ENCODE assay signal across 9 cellular contexts in genomic region chr11:131579932-131580387, GRCh38.
A peak's percentile ranks its signal among the peaks of the same experiment; 100 is the strongest.
DNase-seq lines count a peak whose midpoint lies in the region; ATAC-seq and TF ChIP-seq lines count a peak whose summit lies in the region.
"Had no signal": no experiment of that assay in that cellular context is flagged by ENCODE, and none has a peak within 500 bp of the region (broad histone marks: within the 10 kb centered on the region; RNA-seq: fewer than 3 reads in every experiment).

No MANE protein-coding gene starts in this region.

- H3K4me1 ChIP-seq in Caco-2 (no peaks in the 10 kb centered on the region), Karpas-422 (ENCODE audit: low read length) (no peaks in the 10 kb centered on the region)
- H3K4me1 ChIP-seq: upper lobe of left lung had no signal

- DNase-seq in Caco-2 (peak; percentile 51 to 57), Karpas-422 (peak; percentile 68), astrocyte of the hippocampus (ENCODE audit: low read depth, low spot score) (peak; percentile 73), neural crest cell (ENCODE audit: low read depth, low spot score) (peak; percentile 47), cerebellum (ENCODE audit: low spot score) (no peak)
- DNase-seq: upper lobe of left lung had no signal

- H3K36me3 ChIP-seq in Caco-2 (ENCODE audit: control insufficient read depth, insufficient read depth, low read length) (no peaks in the 10 kb centered on the region), Karpas-422 (ENCODE audit: insufficient read depth, low read length) (no peaks in the 10 kb centered on the region)
- H3K36me3 ChIP-seq: upper lobe of left lung had no signal

- no TSS peak for BruUV-seq in Caco-2 (replicated peaks; lab: Mats Ljungman, UMichigan)

- no peak overlapping the region for H3K9ac ChIP-seq in Karpas-422 (ENCODE audit: low read length)

- H3K9me2 ChIP-seq in Karpas-422 (replicated peaks; ENCODE audit: insufficient read depth, low read length) = no peaks in the 10 kb centered on the region

- ATAC-seq in GM18907 (IDR thresholded peaks at IDR 0.05; ENCODE audit: unreplicated experiment) (peak; percentile 83), HG03457 (IDR thresholded peaks at IDR 0.05; ENCODE audit: unreplicated experiment) (no peak), GM21528 (IDR thresholded peaks at IDR 0.05; ENCODE audit: low FRiP score, unreplicated experiment) (no peak)

- H3K4me1 Mint-ChIP-seq in Caco-2 (ENCODE audit: low read depth, unreplicated experiment) (no peaks in the 10 kb centered on the region), neural crest cell (peaks cover 27% of the 10 kb centered on the region)

- H3K4me3 ChIP-seq in Caco-2 (ENCODE audit: low read depth, low read length) (no peak overlapping the region), Karpas-422 (ENCODE audit: low read length) (no peak overlapping the region)
- H3K4me3 ChIP-seq: upper lobe of left lung had no signal

- intact Hi-C loops in Caco-2 (cut with micrococcal nuclease; ENCODE audit: unreplicated experiment) = loop anchor here (1.0 kb wide), 1 partner anchor 94 kb away; no protein-coding TSS in a partner anchor

- no peak overlapping the region for H3K27ac ChIP-seq in Karpas-422 (ENCODE audit: low read length)
- H3K27ac ChIP-seq: upper lobe of left lung had no signal

- CTCF ChIA-PET in Caco-2 (lab: Charles Lee) = interaction anchor here (0.6 to 1.8 kb wide), 4 partner anchors 12 to 94 kb away, joined by 3 to 15 read pairs (median 3); no protein-coding TSS in a partner anchor

- H3K27ac Mint-ChIP-seq in Caco-2 (ENCODE audit: unreplicated experiment) (no peak overlapping the region), neural crest cell (ENCODE audit: unreplicated experiment) (no peak overlapping the region)

- H3K9me3 ChIP-seq in Caco-2 (no peaks in the 10 kb centered on the region), Karpas-422 (ENCODE audit: low read length) (no peaks in the 10 kb centered on the region)
- H3K9me3 ChIP-seq: upper lobe of left lung had no signal

- H3K79me2 ChIP-seq in Karpas-422 (ENCODE audit: low read length) = no peaks in the 10 kb centered on the region

- no peak overlapping the region for H2AFZ ChIP-seq in Karpas-422 (ENCODE audit: low read length)

- peaks cover 2% of the 10 kb centered on the region; the same call in 1 of the 2 replicates for H3K27me3 ChIP-seq in Caco-2 (replicated peaks; ENCODE audit: control insufficient read depth, insufficient read depth, low read length)
- H3K27me3 ChIP-seq in Karpas-422 (ENCODE audit: low read length) = no peaks in the 10 kb centered on the region
- H3K27me3 ChIP-seq: upper lobe of left lung had no signal

- POLR2A ChIA-PET in Caco-2 (lab: Charles Lee) = no interaction called here

- H3K9me3 Mint-ChIP-seq in Caco-2 (ENCODE audit: unreplicated experiment) (no peaks in the 10 kb centered on the region), neural crest cell (no peaks in the 10 kb centered on the region)

- TF ChIP-seq CTCF in Caco-2 (IDR thresholded peaks at IDR 0.05; ENCODE audit: insufficient read depth in 1 of 2, low read depth in 1 of 2, low read length in 1 of 2, severe bottlenecking in 1 of 2, unreplicated experiment in 1 of 2) (peak; percentile 76 to 79), neural crest cell (conservative IDR thresholded peaks at IDR 0.05) (peak; percentile 61)

- no peaks in the 10 kb centered on the region for H3K36me3 Mint-ChIP-seq in Caco-2 (ENCODE audit: insufficient read depth, unreplicated experiment)
- H3K36me3 Mint-ChIP-seq in neural crest cell (ENCODE audit: low read depth) = no peaks in the 10 kb centered on the region

- no peak overlapping the region for H3K4me3 Mint-ChIP-seq in Caco-2 (ENCODE audit: unreplicated experiment)
- H3K4me3 Mint-ChIP-seq in neural crest cell = no peak overlapping the region

- no peaks in the 10 kb centered on the region for H4K20me1 ChIP-seq in Karpas-422 (ENCODE audit: insufficient read depth, low read depth, low read length)

- H3K27me3 Mint-ChIP-seq in Caco-2 (ENCODE audit: insufficient read depth, unreplicated experiment) (peaks cover 26% of the 10 kb centered on the region), neural crest cell (ENCODE audit: low read depth) (no peaks in the 10 kb centered on the region)

- no peak overlapping the region for H3K4me2 ChIP-seq in Karpas-422 (ENCODE audit: low read depth, low read length, poor library complexity, severe bottlenecking)
